9 cellular contexts compared by ENCODE assay signal in genomic region chr2:205139822-205140612, GRCh38.
DNase-seq lines count a peak whose midpoint lies in the region; ATAC-seq and TF ChIP-seq lines count a peak whose summit lies in the region.
"Had no signal": no experiment of that assay in that cellular context is flagged by ENCODE, and none has a peak within 500 bp of the region (broad histone marks: within the 10 kb centered on the region; RNA-seq: fewer than 3 reads in every experiment).

No MANE protein-coding gene starts in this region.

- ATAC-seq in GM19467 (IDR thresholded peaks at IDR 0.05; ENCODE audit: unreplicated experiment) (peak; percentile 76), HG03196 (IDR thresholded peaks at IDR 0.05; ENCODE audit: unreplicated experiment) (peak; percentile 78), HG02588 (IDR thresholded peaks at IDR 0.05; ENCODE audit: unreplicated experiment) (no peak)

- H3K9me3 ChIP-seq in osteoblast (ENCODE audit: low read depth, low read length): no peaks in the 10 kb centered on the region
- H3K9me3 ChIP-seq: prostate gland had no signal

- DNase-seq in dermis microvascular lymphatic vessel endothelial cell (ENCODE audit: low read depth in 2 of 2) (peak; percentile 88 to 99), osteoblast (ENCODE audit: insufficient read length, low spot score, missing footprints) (peak; percentile 39), ureter (ENCODE audit: low spot score) (no peak)
- DNase-seq in activated CD8-positive, alpha-beta memory T cell treated with anti-CD3 and anti-CD28 coated beads, Interleukin-2, amount 50 U/mL, for 48 hours: no peak
- no peak for DNase-seq in activated CD4-positive, CD25-positive, alpha-beta regulatory T cell treated with anti-CD3 and anti-CD28 coated beads, Interleukin-2, amount 50 U/mL, for 72 hours

- no peak overlapping the region for H2AFZ ChIP-seq in osteoblast (ENCODE audit: low read length)

- no peaks in the 10 kb centered on the region for H3K4me1 ChIP-seq in osteoblast (ENCODE audit: insufficient read depth, low read length)
- H3K4me1 ChIP-seq: prostate gland had no signal

- H3K79me2 ChIP-seq in osteoblast (ENCODE audit: insufficient read depth, low read length): no peaks in the 10 kb centered on the region

- no peak overlapping the region for H3K4me3 ChIP-seq in osteoblast (ENCODE audit: insufficient read depth, low read length)
- H3K4me3 ChIP-seq: prostate gland had no signal

- no peaks in the 10 kb centered on the region for H4K20me1 ChIP-seq in osteoblast (ENCODE audit: insufficient read depth, low read length)

- no peaks in the 10 kb centered on the region for H3K36me3 ChIP-seq in osteoblast (ENCODE audit: insufficient read depth, low read length)
- H3K36me3 ChIP-seq: prostate gland had no signal

- H3K4me2 ChIP-seq in osteoblast (ENCODE audit: insufficient read depth, low read length): no peak overlapping the region

- TF ChIP-seq CTCF in osteoblast (IDR thresholded peaks at IDR 0.05; ENCODE audit: extremely low read depth, low read depth, low read length): no peak

- H3K27me3 ChIP-seq in osteoblast (ENCODE audit: insufficient read depth, low read length): no peaks in the 10 kb centered on the region

- no peak overlapping the region for H3K27ac ChIP-seq in osteoblast (ENCODE audit: low read depth, low read length)
- H3K27ac ChIP-seq: prostate gland had no signal

Comparison
In these comparisons a context has a peak if more than half of its experiments do, and no peak if none do; other contexts are left out.
1. DNase-seq: peak in dermis microvascular lymphatic vessel endothelial cell (2 of 2) and osteoblast (single experiment); none in ureter (single experiment), activated CD8-positive, alpha-beta memory T cell treated with anti-CD3 and anti-CD28 coated beads, Interleukin-2, amount 50 U/mL, for 48 hours (single experiment) and activated CD4-positive, CD25-positive, alpha-beta regulatory T cell treated with anti-CD3 and anti-CD28 coated beads, Interleukin-2, amount 50 U/mL, for 72 hours (single experiment).